ENCODE assay signal across 36 cellular contexts in the genomic region with DNA sequence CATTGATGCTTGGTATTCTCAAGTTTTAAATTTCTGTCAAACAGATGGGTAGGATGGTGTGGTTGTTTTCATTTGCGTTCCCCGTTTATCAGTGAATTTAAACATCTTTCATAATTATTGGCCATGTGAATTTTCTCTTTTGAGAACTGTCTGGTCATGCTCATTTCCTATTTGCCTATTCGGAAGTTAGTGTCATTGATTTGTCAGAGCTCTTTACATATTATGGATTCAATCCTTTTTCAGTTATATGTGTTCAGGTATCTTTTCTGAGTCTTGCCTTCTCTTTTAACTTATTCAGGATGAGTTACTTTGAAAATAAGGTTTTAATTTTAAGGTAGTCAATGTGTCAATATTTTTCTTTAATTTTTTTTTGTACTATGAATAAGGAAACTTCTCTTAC.
"Had no signal": no experiment of that assay in that cellular context is flagged by ENCODE, and none has a peak within 500 bp of the region (broad histone marks: within the 10 kb centered on the region; RNA-seq: fewer than 3 reads in every experiment).

No MANE protein-coding gene starts in this region.

- H3K9me3 Mint-ChIP-seq: activated B cell treated with CpG ODN at 0.5 μM for 24 hours; activated CD4-positive, alpha-beta memory T cell treated with anti-CD3 and anti-CD28 coated beads for 36 hours; activated CD4-positive, alpha-beta T cell treated with anti-CD3 and anti-CD28 coated beads, Interleukin-2, amount 10 ng/mL, durations not matched to agents 24 days and 14 days; activated CD8-positive, alpha-beta T cell treated with anti-CD3 and anti-CD28 coated beads for 36 hours; activated naive CD4-positive, alpha-beta T cell treated with anti-CD3 and anti-CD28 coated beads for 36 hours; activated naive CD4-positive, alpha-beta T cell treated with anti-CD3 and anti-CD28 coated beads, Interleukin-2, amount 50 U/mL, for 72 hours; activated naive CD8-positive, alpha-beta T cell treated with anti-CD3 and anti-CD28 coated beads for 36 hours; activated T-cell treated with anti-CD3 and anti-CD28 coated beads, Interleukin-2, amount 50 U/mL, for 4 hours; activated T-cell treated with anti-CD3 and anti-CD28 coated beads, Interleukin-2, amount 50 U/mL, for 72 hours; activated T-helper 1 cell treated with anti-CD3 and anti-CD28 coated beads, Interleukin-12 subunit alpha, Interleukin-12 subunit beta, Interleukin-2, Interleukin-4 antibody, amounts not matched to agents 30 ng/mL and 10 ng/mL and 1 ng/mL, durations not matched to agents 14 hours and 24 hours and 36 hours; activated T-helper 17 cell treated with anti-CD3 and anti-CD28 coated beads, Interleukin-2, amount 50 U/mL, for 72 hours; T-helper 2 cell treated with Interferon-gamma antibody and Interleukin-4, amounts not matched to agents 5 μg/mL and 100 μg/mL, for 36 hours had no signal

- H3K4me1 ChIP-seq: adrenal gland, breast epithelium had no signal

- DNase-seq: activated B cell treated with CpG ODN at 0.5 μM for 24 hours; activated CD4-positive, alpha-beta memory T cell treated with anti-CD3 and anti-CD28 coated beads for 36 hours; activated CD4-positive, alpha-beta T cell treated with anti-CD3 and anti-CD28 coated beads for 4 hours; activated CD4-positive, alpha-beta T cell treated with anti-CD3 and anti-CD28 coated beads, Interleukin-2, amount 10 ng/mL, durations not matched to agents 24 days and 14 days; activated CD4-positive, alpha-beta T cell treated with anti-CD3 and anti-CD28 coated beads, Interleukin-2, amount 50 U/mL, for 1 hour; activated CD4-positive, alpha-beta T cell treated with anti-CD3 and anti-CD28 coated beads, Interleukin-2, amount 50 U/mL, for 4 hours; activated CD4-positive, CD25-positive, alpha-beta regulatory T cell treated with anti-CD3 and anti-CD28 coated beads, Interleukin-2, amount 50 U/mL, for 72 hours; activated CD8-positive, alpha-beta memory T cell treated with anti-CD3 and anti-CD28 coated beads, Interleukin-2, amount 50 U/mL, for 4 hours; activated CD8-positive, alpha-beta T cell treated with anti-CD3 and anti-CD28 coated beads for 36 hours; activated effector memory CD4-positive, alpha-beta T cell treated with anti-CD3 and anti-CD28 coated beads, Interleukin-2, amount 50 U/mL, for 16 hours; activated gamma-delta T cell treated with Interleukin-2 at 50 U/mL for 16 hours; activated naive CD4-positive, alpha-beta T cell; activated naive CD4-positive, alpha-beta T cell treated with anti-CD3 and anti-CD28 coated beads for 36 hours; activated naive CD4-positive, alpha-beta T cell treated with anti-CD3 and anti-CD28 coated beads, Interleukin-2, amount 50 U/mL, for 16 hours; activated naive CD8-positive, alpha-beta T cell treated with anti-CD3 and anti-CD28 coated beads for 36 hours; activated T-cell treated with anti-CD3 and anti-CD28 coated beads for 4 hours; activated T-cell treated with anti-CD3 and anti-CD28 coated beads, Interleukin-2, amount 50 U/mL, for 1 hour; activated T-cell treated with anti-CD3 and anti-CD28 coated beads, Interleukin-2, amount 50 U/mL, for 4 hours; activated T-cell treated with anti-CD3 and anti-CD28 coated beads, Interleukin-2, amount 50 U/mL, for 72 hours; adrenal gland; amniotic stem cell; aorta; body of pancreas; brain microvascular endothelial cell; central memory CD4-positive, alpha-beta T cell; T-helper 2 cell; T-helper 9 cell; WERI-Rb-1 had no signal

- FAIRE-seq: astrocyte, colon had no signal

- H3K4me1 Mint-ChIP-seq: activated B cell treated with CpG ODN at 0.5 μM for 24 hours; activated CD4-positive, alpha-beta T cell treated with anti-CD3 and anti-CD28 coated beads, Interleukin-2, amount 10 ng/mL, durations not matched to agents 24 days and 14 days; activated naive CD8-positive, alpha-beta T cell treated with anti-CD3 and anti-CD28 coated beads for 36 hours; activated T-helper 17 cell treated with anti-CD3 and anti-CD28 coated beads, Interleukin-2, amount 50 U/mL, for 72 hours had no signal

- H3K36me3 Mint-ChIP-seq: activated CD4-positive, alpha-beta memory T cell treated with anti-CD3 and anti-CD28 coated beads for 36 hours; activated naive CD4-positive, alpha-beta T cell treated with anti-CD3 and anti-CD28 coated beads, Interleukin-2, amount 50 U/mL, for 72 hours; activated naive CD8-positive, alpha-beta T cell treated with anti-CD3 and anti-CD28 coated beads for 36 hours had no signal

- H3K36me3 ChIP-seq: adrenal gland, brain microvascular endothelial cell, breast epithelium, WERI-Rb-1 had no signal

- H3K27ac ChIP-seq: adrenal gland, body of pancreas, brain microvascular endothelial cell, breast epithelium, WERI-Rb-1 had no signal

- H3K4me3 Mint-ChIP-seq: activated B cell treated with CpG ODN at 0.5 μM for 24 hours; activated CD4-positive, alpha-beta memory T cell treated with anti-CD3 and anti-CD28 coated beads for 36 hours; activated CD4-positive, alpha-beta T cell treated with anti-CD3 and anti-CD28 coated beads, Interleukin-2, amount 10 ng/mL, durations not matched to agents 24 days and 14 days; activated CD8-positive, alpha-beta T cell treated with anti-CD3 and anti-CD28 coated beads for 36 hours; activated naive CD4-positive, alpha-beta T cell treated with anti-CD3 and anti-CD28 coated beads for 36 hours; activated naive CD8-positive, alpha-beta T cell treated with anti-CD3 and anti-CD28 coated beads for 36 hours; activated T-cell treated with anti-CD3 and anti-CD28 coated beads, Interleukin-2, amount 50 U/mL, for 4 hours; activated T-cell treated with anti-CD3 and anti-CD28 coated beads, Interleukin-2, amount 50 U/mL, for 72 hours; activated T-helper 1 cell treated with anti-CD3 and anti-CD28 coated beads, Interleukin-12 subunit alpha, Interleukin-12 subunit beta, Interleukin-2, Interleukin-4 antibody, amounts not matched to agents 30 ng/mL and 10 ng/mL and 1 ng/mL, durations not matched to agents 14 hours and 24 hours and 36 hours; activated T-helper 17 cell treated with anti-CD3 and anti-CD28 coated beads, Interleukin-2, amount 50 U/mL, for 72 hours; T-helper 1 cell treated with Interleukin-12 subunit alpha and Interleukin-12 subunit beta and Interleukin-4 antibody, amounts not matched to agents 30 μg/mL and 1 μg/mL, for 36 hours; T-helper 2 cell treated with Interferon-gamma antibody and Interleukin-4, amounts not matched to agents 5 μg/mL and 100 μg/mL, for 36 hours had no signal

- H3K9me3 ChIP-seq: adrenal gland, body of pancreas, breast epithelium had no signal

- ATAC-seq: activated CD8-positive, alpha-beta T cell treated with anti-CD3 and anti-CD28 coated beads for 36 hours; activated naive CD4-positive, alpha-beta T cell treated with anti-CD3 and anti-CD28 coated beads, Interleukin-2, amount 50 U/mL, for 72 hours; activated T-cell treated with anti-CD3 and anti-CD28 coated beads, Interleukin-2, amount 50 U/mL, for 4 hours; activated T-cell treated with anti-CD3 and anti-CD28 coated beads, Interleukin-2, amount 50 U/mL, for 72 hours; activated T-helper 17 cell treated with anti-CD3 and anti-CD28 coated beads, Interleukin-2, amount 50 U/mL, for 72 hours; body of pancreas had no signal

- H3K27me3 ChIP-seq: adrenal gland, body of pancreas, brain microvascular endothelial cell, breast epithelium had no signal

- H3K4me3 ChIP-seq: adrenal gland, body of pancreas, breast epithelium had no signal

- H3K27me3 Mint-ChIP-seq: activated CD4-positive, alpha-beta T cell treated with anti-CD3 and anti-CD28 coated beads, Interleukin-2, amount 10 ng/mL, durations not matched to agents 24 days and 14 days had no signal

- H3K27ac Mint-ChIP-seq: activated B cell treated with CpG ODN at 0.5 μM for 24 hours; activated CD4-positive, alpha-beta memory T cell treated with anti-CD3 and anti-CD28 coated beads for 36 hours; activated CD4-positive, alpha-beta T cell treated with anti-CD3 and anti-CD28 coated beads, Interleukin-2, amount 10 ng/mL, durations not matched to agents 24 days and 14 days; activated CD8-positive, alpha-beta T cell treated with anti-CD3 and anti-CD28 coated beads for 36 hours; activated naive CD4-positive, alpha-beta T cell treated with anti-CD3 and anti-CD28 coated beads for 36 hours; activated naive CD4-positive, alpha-beta T cell treated with anti-CD3 and anti-CD28 coated beads, Interleukin-2, amount 50 U/mL, for 72 hours; activated naive CD8-positive, alpha-beta T cell treated with anti-CD3 and anti-CD28 coated beads for 36 hours; activated T-cell treated with anti-CD3 and anti-CD28 coated beads, Interleukin-2, amount 50 U/mL, for 72 hours; activated T-helper 1 cell treated with anti-CD3 and anti-CD28 coated beads, Interleukin-12 subunit alpha, Interleukin-12 subunit beta, Interleukin-2, Interleukin-4 antibody, amounts not matched to agents 30 ng/mL and 10 ng/mL and 1 ng/mL, durations not matched to agents 14 hours and 24 hours and 36 hours; activated T-helper 17 cell treated with anti-CD3 and anti-CD28 coated beads, Interleukin-2, amount 50 U/mL, for 72 hours; T-helper 1 cell treated with Interleukin-12 subunit alpha and Interleukin-12 subunit beta and Interleukin-4 antibody, amounts not matched to agents 30 μg/mL and 1 μg/mL, for 36 hours; T-helper 2 cell treated with Interferon-gamma antibody and Interleukin-4, amounts not matched to agents 5 μg/mL and 100 μg/mL, for 36 hours had no signal
